In genomic region chr19:55345101-55345817, GRCh38 we compare ENCODE assay signal across 25 cellular contexts. TPM values are rescaled to one million over a fixed set of nuclear protein-coding genes. Genes with fewer than 3 reads are reported as not detected.
DNase-seq lines count a peak whose midpoint lies in the region; ATAC-seq, FAIRE-seq and TF ChIP-seq lines count a peak whose summit lies in the region.
"Had no signal": no experiment of that assay in that cellular context is flagged by ENCODE, and none has a peak within 500 bp of the region (broad histone marks: within the 10 kb centered on the region; RNA-seq: fewer than 3 reads in every experiment).

No MANE protein-coding gene starts in this region.

- no peak overlapping the region for H3K4me3 ChIP-seq in breast epithelium
- no peak overlapping the region for H3K4me3 ChIP-seq in HepG2 (replicated peaks in 1 of 3; ENCODE audit: insufficient read depth in 1 of 3, low read depth in 2 of 3, low read length in 3 of 3)
- H3K4me3 ChIP-seq: ascending aorta, esophagus squamous epithelium, gastroesophageal sphincter, ovary, PC-9, tibial nerve had no signal

- no peak overlapping the region for H3K4me2 ChIP-seq in HepG2 (ENCODE audit: low read depth, low read length)
- H3K4me2 ChIP-seq: KMS-11, PC-9 had no signal

- TF ChIP-seq CTCF in breast epithelium (IDR thresholded peaks at IDR 0.05) (no peak), HepG2 (CRISPR knock-in tag; IDR thresholded peaks at IDR 0.05) (no peak)

- no peaks in the 10 kb centered on the region for H3K27me3 Mint-ChIP-seq in activated naive CD4-positive, alpha-beta T cell treated with anti-CD3 and anti-CD28 coated beads, Interleukin-2, amount 10 ng/mL, durations not matched to agents 7 days and 5 days
- H3K27me3 Mint-ChIP-seq: activated CD4-positive, alpha-beta T cell treated with anti-CD3 and anti-CD28 coated beads, Interleukin-2, amount 10 ng/mL, durations not matched to agents 24 days and 14 days; activated CD8-positive, alpha-beta memory T cell treated with anti-CD3 and anti-CD28 coated beads, Interleukin-2, amount 10 ng/mL, durations not matched to agents 7 days and 5 days; activated naive CD4-positive, alpha-beta T cell treated with anti-CD3 and anti-CD28 coated beads, Interleukin-2, amount 50 U/mL, for 24 hours; stimulated activated naive CD8-positive, alpha-beta T cell treated with anti-CD3 and anti-CD28 coated beads, Interleukin-15, Interleukin-2, amounts not matched to agents 100 ng/mL and 50 ng/mL, for 24 hours had no signal

- H3K27ac Mint-ChIP-seq in activated naive CD4-positive, alpha-beta T cell treated with anti-CD3 and anti-CD28 coated beads, Interleukin-2, amount 10 ng/mL, durations not matched to agents 7 days and 5 days = no peak overlapping the region
- H3K27ac Mint-ChIP-seq: activated CD4-positive, alpha-beta T cell treated with anti-CD3 and anti-CD28 coated beads, Interleukin-2, amount 10 ng/mL, durations not matched to agents 24 days and 14 days; activated CD8-positive, alpha-beta memory T cell treated with anti-CD3 and anti-CD28 coated beads, Interleukin-2, amount 10 ng/mL, durations not matched to agents 7 days and 5 days; activated naive CD4-positive, alpha-beta T cell treated with anti-CD3 and anti-CD28 coated beads, Interleukin-2, amount 50 U/mL, for 24 hours; stimulated activated naive CD8-positive, alpha-beta T cell treated with anti-CD3 and anti-CD28 coated beads, Interleukin-15, Interleukin-2, amounts not matched to agents 100 ng/mL and 50 ng/mL, for 24 hours had no signal

- no peaks in the 10 kb centered on the region for H3K9me3 Mint-ChIP-seq in activated naive CD4-positive, alpha-beta T cell treated with anti-CD3 and anti-CD28 coated beads, Interleukin-2, amount 10 ng/mL, durations not matched to agents 7 days and 5 days
- H3K9me3 Mint-ChIP-seq: activated CD4-positive, alpha-beta T cell treated with anti-CD3 and anti-CD28 coated beads, Interleukin-2, amount 10 ng/mL, durations not matched to agents 24 days and 14 days; activated naive CD4-positive, alpha-beta T cell treated with anti-CD3 and anti-CD28 coated beads, Interleukin-2, amount 50 U/mL, for 24 hours; stimulated activated naive CD8-positive, alpha-beta T cell treated with anti-CD3 and anti-CD28 coated beads, Interleukin-15, Interleukin-2, amounts not matched to agents 100 ng/mL and 50 ng/mL, for 24 hours had no signal

- 91% methylated on average over 21 of the region's 22 CpGs for WGBS in HepG2 (ENCODE audit: low lambda C conversion rate)

- H2AFZ ChIP-seq in HepG2 (ENCODE audit: low read length) = no peak overlapping the region
- H2AFZ ChIP-seq: PC-9 had no signal

- peaks cover 12% of the 10 kb centered on the region for H3K4me1 Mint-ChIP-seq in activated naive CD4-positive, alpha-beta T cell treated with anti-CD3 and anti-CD28 coated beads, Interleukin-2, amount 10 ng/mL, durations not matched to agents 7 days and 5 days

- FAIRE-seq in HepG2 (lab: Jason Lieb, UNC) = no peak

- intact Hi-C loops in breast epithelium (cut with DNase I; ENCODE audit: low total_unique reads) (no loop called here), HepG2 (cut with micrococcal nuclease; ENCODE audit: unreplicated experiment) (no loop called here)

- in situ Hi-C loops in HepG2 (cut with HindIII; ENCODE audit: extremely low pct_ligation_motif_present, low pct_unique_long_range_greater_than_20kb) = no loop called here

- no peaks in the 10 kb centered on the region for H3K27me3 ChIP-seq in breast epithelium
- H3K27me3 ChIP-seq in HepG2 (ENCODE audit: control insufficient read depth in 1 of 2, insufficient read depth in 2 of 2, low read length in 2 of 2) = no peaks in the 10 kb centered on the region; a peak in 2 of 5 replicates
- H3K27me3 ChIP-seq: ascending aorta, ovary, tibial nerve had no signal

- TF ChIP-seq POLR2A in breast epithelium (IDR thresholded peaks at IDR 0.05) (no peak), HepG2 (IDR thresholded peaks at IDR 0.05; ENCODE audit: insufficient read depth in 1 of 2, low read depth in 2 of 2, low read length in 2 of 2) (no peak)

- POLR2A ChIA-PET in HepG2 (lab: Yijun Ruan, JAX) (no interaction called here), HEK293T (lab: Yijun Ruan, JAX) (no interaction called here)

- TF ChIP-seq EP300 in HepG2 (IDR thresholded peaks at IDR 0.05; ENCODE audit: low read depth in 2 of 2, low read length in 2 of 2) = no peak
- no peak for TF ChIP-seq EP300 in HepG2 (CRISPR knock-in tag; IDR thresholded peaks at IDR 0.05; ENCODE audit: borderline replicate concordance)

- CTCF ChIA-PET in activated naive CD4-positive, alpha-beta T cell treated with anti-CD3 and anti-CD28 coated beads, Interleukin-2, amount 10 ng/mL, durations not matched to agents 7 days and 5 days (lab: Charles Lee) = no interaction called here
- CTCF ChIA-PET in HepG2 (lab: Yijun Ruan, JAX; ENCODE audit: low intra/inter-chr PET ratio, low total read pairs) (no interaction called here), HEK293T (lab: Yijun Ruan, JAX) (no interaction called here)

- H3K9me3 ChIP-seq in breast epithelium (no peaks in the 10 kb centered on the region), HepG2 (ENCODE audit: low read length) (no peaks in the 10 kb centered on the region)
- H3K9me3 ChIP-seq: ascending aorta, esophagus squamous epithelium, gastroesophageal sphincter, ovary, tibial nerve had no signal

- no peak overlapping the region for H3K9ac ChIP-seq in HepG2 (ENCODE audit: insufficient read depth, low read depth, low read length)
- H3K9ac ChIP-seq: KMS-11 had no signal

- peaks cover 24% of the 10 kb centered on the region for H3K36me3 Mint-ChIP-seq in activated naive CD4-positive, alpha-beta T cell treated with anti-CD3 and anti-CD28 coated beads, Interleukin-2, amount 10 ng/mL, durations not matched to agents 7 days and 5 days
- H3K36me3 Mint-ChIP-seq: activated naive CD4-positive, alpha-beta T cell treated with anti-CD3 and anti-CD28 coated beads, Interleukin-2, amount 50 U/mL, for 24 hours had no signal

- H3K36me3 ChIP-seq in breast epithelium (no peaks in the 10 kb centered on the region), HepG2 (replicated peaks in 1 of 2; ENCODE audit: control insufficient read depth in 1 of 2, insufficient read depth in 2 of 2, low read length in 2 of 2) (peaks cover 2 to 7% of the 10 kb centered on the region in 2 experiments; a peak in 3 of 5 replicates)
- H3K36me3 ChIP-seq: ovary had no signal

- no peak for TF ChIP-seq RAD21 in HepG2 (CRISPR knock-in tag; IDR thresholded peaks at IDR 0.05)

- H3K4me3 Mint-ChIP-seq in activated naive CD4-positive, alpha-beta T cell treated with anti-CD3 and anti-CD28 coated beads, Interleukin-2, amount 10 ng/mL, durations not matched to agents 7 days and 5 days = peak overlapping the region; percentile 23
- H3K4me3 Mint-ChIP-seq: activated CD4-positive, alpha-beta T cell treated with anti-CD3 and anti-CD28 coated beads, Interleukin-2, amount 10 ng/mL, durations not matched to agents 24 days and 14 days; activated CD8-positive, alpha-beta memory T cell treated with anti-CD3 and anti-CD28 coated beads, Interleukin-2, amount 10 ng/mL, durations not matched to agents 7 days and 5 days; activated naive CD4-positive, alpha-beta T cell treated with anti-CD3 and anti-CD28 coated beads, Interleukin-2, amount 50 U/mL, for 24 hours; stimulated activated naive CD8-positive, alpha-beta T cell treated with anti-CD3 and anti-CD28 coated beads, Interleukin-15, Interleukin-2, amounts not matched to agents 100 ng/mL and 50 ng/mL, for 24 hours had no signal

- peaks cover 3% of the 10 kb centered on the region; the same call in 1 of the 2 replicates for H4K20me1 ChIP-seq in HepG2 (ENCODE audit: insufficient read depth, low read length)

- H3K27ac ChIP-seq in breast epithelium (peak overlapping the region; percentile 25 to 58), HepG2 (ENCODE audit: extremely low read length, insufficient read depth, low read length) (no peak overlapping the region)
- H3K27ac ChIP-seq: ascending aorta, KMS-11, ovary, PC-9 had no signal

- H3K4me1 ChIP-seq in breast epithelium (no peaks in the 10 kb centered on the region), HepG2 (ENCODE audit: insufficient read depth, low read length) (peaks cover 12% of the 10 kb centered on the region)

- no peak for ATAC-seq in HepG2
- ATAC-seq: activated CD8-positive, alpha-beta memory T cell treated with anti-CD3 and anti-CD28 coated beads, Interleukin-2, amount 10 ng/mL, durations not matched to agents 7 days and 5 days had no signal

- peaks cover 2% of the 10 kb centered on the region for H3K79me2 ChIP-seq in HepG2 (ENCODE audit: insufficient read depth, low read length)

- no peak for DNase-seq in activated naive CD4-positive, alpha-beta T cell treated with anti-CD3 and anti-CD28 coated beads, Interleukin-2, amount 10 ng/mL, durations not matched to agents 7 days and 5 days
- no peak for DNase-seq in activated naive CD4-positive, alpha-beta T cell treated with Interleukin-2 at 50 U/mL for 16 hours
- DNase-seq in breast epithelium (ENCODE audit: low spot score in 2 of 2) (no peak), HepG2 (ENCODE audit: low spot score) (no peak), NCI-H128 (lab: John Stamatoyannopoulos, UW; ENCODE audit: unreplicated experiment) (no peak), cerebellum (ENCODE audit: low spot score) (no peak), NCI-H748 (lab: John Stamatoyannopoulos, UW; ENCODE audit: unreplicated experiment) (no peak), HEK293T (ENCODE audit: extremely low spot score) (no peak)
- DNase-seq: 8988T; activated CD4-positive, alpha-beta T cell treated with anti-CD3 and anti-CD28 coated beads, Interleukin-2, amount 10 ng/mL, durations not matched to agents 24 days and 14 days; activated CD8-positive, alpha-beta memory T cell treated with anti-CD3 and anti-CD28 coated beads, Interleukin-2, amount 10 ng/mL, durations not matched to agents 7 days and 5 days; effector CD8-positive, alpha-beta T cell; esophagus squamous epithelium; NCI-H2029; stimulated activated CD4-positive, alpha-beta T cell treated with anti-CD3 and anti-CD28 coated beads, Interleukin-4, amount 100 ng/mL, for 24 hours; T-helper 1 cell had no signal

- no TSS peak for BruUV-seq in HepG2 (replicated peaks; lab: Mats Ljungman, UMichigan)

RNA-seq across cellular contexts. Expression of gene KMT5C, which starts 5.6 kb away (rescaled TPM):
- total RNA-seq in breast epithelium (10 to 100 TPM in 2 of 3 donors, 1 to 10 TPM in 1; 6.1 to 20.8 (median 18.4) TPM), HepG2 (2016; rRNA removed; fragmentation: Illumina TruSeq; extraction: Trizol) (2.1 and 5.5 TPM in 2 replicates), cerebellum (17.1 TPM)
- 1.8 and 2.2 TPM in 2 replicates for total RNA-seq in HepG2 (2016; cell fraction: cytosol; rRNA removed; fragmentation: Illumina TruSeq; extraction: Trizol; ENCODE audit: low read depth)
- total RNA-seq in HepG2 (2016; cell fraction: insoluble cytoplasmic fraction; rRNA removed; fragmentation: Illumina TruSeq; extraction: Trizol) = 1.8 and 4.7 TPM in 2 replicates
- 3.9 and 4.5 TPM in 2 replicates for total RNA-seq in HepG2 (2016; cell fraction: membrane; rRNA removed; fragmentation: Illumina TruSeq; extraction: Trizol)
- 5.3 and 6.2 TPM in 2 replicates for total RNA-seq in HepG2 (2016; cell fraction: nucleus; rRNA removed; fragmentation: Illumina TruSeq; extraction: Trizol)
- polyA plus RNA-seq in HepG2 (2011; rRNA removed) = 9.0 and 11.8 TPM in 2 replicates
- polyA plus RNA-seq in HepG2 (2011; cell fraction: cytosol; rRNA removed) = 6.6 and 8.7 TPM in 2 replicates
- 46.8 and 58.8 TPM in 2 replicates for polyA plus RNA-seq in HepG2 (2011; cell fraction: nucleus; rRNA removed)
- 10.0 and 13.2 TPM in 2 replicates for polyA plus RNA-seq in HepG2 (2012)
- polyA plus RNA-seq in HepG2 (2016; cell fraction: cytosol; fragmentation: Illumina TruSeq; extraction: Trizol; ENCODE audit: low read depth) = 1.3 and 1.4 TPM in 2 replicates
- 2.6 and 4.4 TPM in 2 replicates for polyA plus RNA-seq in HepG2 (2016; cell fraction: insoluble cytoplasmic fraction; fragmentation: Illumina TruSeq; extraction: Trizol; ENCODE audit: low read depth)
- 2.5 and 3.8 TPM in 2 replicates for polyA plus RNA-seq in HepG2 (2016; cell fraction: membrane; fragmentation: Illumina TruSeq; extraction: Trizol; ENCODE audit: low read depth)
- polyA plus RNA-seq in HepG2 (2016; cell fraction: nucleus; fragmentation: Illumina TruSeq; extraction: Trizol; ENCODE audit: insufficient read depth, low read depth) = 14.7 and 16.2 TPM in 2 replicates
- polyA minus RNA-seq in HepG2 (2011; rRNA and poly(A)+ RNA removed; ENCODE audit: low replicate concordance) = 9.0 and 17.8 TPM in 2 replicates
- 4.7 and 5.3 TPM in 2 replicates for polyA minus RNA-seq in HepG2 (2011; cell fraction: cytosol; rRNA and poly(A)+ RNA removed)
- polyA minus RNA-seq in HepG2 (2011; cell fraction: nucleus; rRNA and poly(A)+ RNA removed) = 7.0 and 12.1 TPM in 2 replicates

RNA-seq across cellular contexts. Expression of gene COX6B2, which starts 9.3 kb away (rescaled TPM):
- total RNA-seq in breast epithelium (1 to 10 TPM in 1 of 3 donors, under 1 TPM in 1, not detected in 1; 0.73 to 1.3 TPM), HepG2 (2016; rRNA removed; fragmentation: Illumina TruSeq; extraction: Trizol) (not detected in 2 replicates), cerebellum (0.45 TPM)
- total RNA-seq in HepG2 (2016; cell fraction: cytosol; rRNA removed; fragmentation: Illumina TruSeq; extraction: Trizol; ENCODE audit: low read depth) = not detected in 2 replicates
- not detected in 2 replicates for total RNA-seq in HepG2 (2016; cell fraction: insoluble cytoplasmic fraction; rRNA removed; fragmentation: Illumina TruSeq; extraction: Trizol)
- not detected in 2 replicates for total RNA-seq in HepG2 (2016; cell fraction: membrane; rRNA removed; fragmentation: Illumina TruSeq; extraction: Trizol)
- not detected in 2 replicates for total RNA-seq in HepG2 (2016; cell fraction: nucleus; rRNA removed; fragmentation: Illumina TruSeq; extraction: Trizol)
- polyA plus RNA-seq in HepG2 (2011; rRNA removed) = 0.16 and 0.21 TPM in 2 replicates
- 0.04 and 0.05 TPM in 2 replicates for polyA plus RNA-seq in HepG2 (2011; cell fraction: cytosol; rRNA removed)
- 0.43 and 1.4 TPM in 2 replicates for polyA plus RNA-seq in HepG2 (2011; cell fraction: nucleus; rRNA removed)
- 0.28 TPM in 2 replicates for polyA plus RNA-seq in HepG2 (2012)
- polyA plus RNA-seq in HepG2 (2016; cell fraction: cytosol; fragmentation: Illumina TruSeq; extraction: Trizol; ENCODE audit: low read depth) = not detected in 2 replicates
- not detected in 2 replicates for polyA plus RNA-seq in HepG2 (2016; cell fraction: insoluble cytoplasmic fraction; fragmentation: Illumina TruSeq; extraction: Trizol; ENCODE audit: low read depth)
- not detected in 2 replicates for polyA plus RNA-seq in HepG2 (2016; cell fraction: membrane; fragmentation: Illumina TruSeq; extraction: Trizol; ENCODE audit: low read depth)
- polyA plus RNA-seq in HepG2 (2016; cell fraction: nucleus; fragmentation: Illumina TruSeq; extraction: Trizol; ENCODE audit: insufficient read depth, low read depth) = not detected in 2 replicates
- 0.16 TPM in 1 of 2 replicates, not detected in the other for polyA minus RNA-seq in HepG2 (2011; rRNA and poly(A)+ RNA removed; ENCODE audit: low replicate concordance)
- polyA minus RNA-seq in HepG2 (2011; cell fraction: cytosol; rRNA and poly(A)+ RNA removed) = not detected in 2 replicates
- polyA minus RNA-seq in HepG2 (2011; cell fraction: nucleus; rRNA and poly(A)+ RNA removed) = not detected in 2 replicates
- total RNA-seq: ascending aorta, gastroesophageal sphincter, tibial nerve had no signal

RNA-seq across cellular contexts. Expression of gene GARIN5B, which starts 17.8 kb away (rescaled TPM):
- not detected for total RNA-seq in breast epithelium
- not detected in 2 replicates for total RNA-seq in HepG2 (2016; rRNA removed; fragmentation: Illumina TruSeq; extraction: Trizol)
- not detected in 2 replicates for total RNA-seq in HepG2 (2016; cell fraction: cytosol; rRNA removed; fragmentation: Illumina TruSeq; extraction: Trizol; ENCODE audit: low read depth)
- not detected in 2 replicates for total RNA-seq in HepG2 (2016; cell fraction: insoluble cytoplasmic fraction; rRNA removed; fragmentation: Illumina TruSeq; extraction: Trizol)
- total RNA-seq in HepG2 (2016; cell fraction: membrane; rRNA removed; fragmentation: Illumina TruSeq; extraction: Trizol) = not detected in 2 replicates
- not detected in 2 replicates for total RNA-seq in HepG2 (2016; cell fraction: nucleus; rRNA removed; fragmentation: Illumina TruSeq; extraction: Trizol)
- polyA plus RNA-seq in HepG2 (2011; rRNA removed) = 0.03 TPM in 1 of 2 replicates, not detected in the other
- not detected in 2 replicates for polyA plus RNA-seq in HepG2 (2011; cell fraction: cytosol; rRNA removed)
- polyA plus RNA-seq in HepG2 (2011; cell fraction: nucleus; rRNA removed) = 0.31 and 0.59 TPM in 2 replicates
- 0.09 TPM in 1 of 2 replicates, not detected in the other for polyA plus RNA-seq in HepG2 (2012)
- polyA plus RNA-seq in HepG2 (2016; cell fraction: cytosol; fragmentation: Illumina TruSeq; extraction: Trizol; ENCODE audit: low read depth) = not detected in 2 replicates
- not detected in 2 replicates for polyA plus RNA-seq in HepG2 (2016; cell fraction: insoluble cytoplasmic fraction; fragmentation: Illumina TruSeq; extraction: Trizol; ENCODE audit: low read depth)
- polyA plus RNA-seq in HepG2 (2016; cell fraction: membrane; fragmentation: Illumina TruSeq; extraction: Trizol; ENCODE audit: low read depth) = not detected in 2 replicates
- not detected in 2 replicates for polyA plus RNA-seq in HepG2 (2016; cell fraction: nucleus; fragmentation: Illumina TruSeq; extraction: Trizol; ENCODE audit: insufficient read depth, low read depth)
- polyA minus RNA-seq in HepG2 (2011; rRNA and poly(A)+ RNA removed; ENCODE audit: low replicate concordance) = not detected in 2 replicates
- not detected in 2 replicates for polyA minus RNA-seq in HepG2 (2011; cell fraction: cytosol; rRNA and poly(A)+ RNA removed)
- 0.25 TPM in 1 of 2 replicates, not detected in the other for polyA minus RNA-seq in HepG2 (2011; cell fraction: nucleus; rRNA and poly(A)+ RNA removed)
- total RNA-seq in cerebellum = not detected
- total RNA-seq: activated CD4-positive, alpha-beta T cell treated with anti-CD3 and anti-CD28 coated beads, Interleukin-2, amount 10 ng/mL, durations not matched to agents 24 days and 14 days; activated CD8-positive, alpha-beta memory T cell treated with anti-CD3 and anti-CD28 coated beads, Interleukin-2, amount 10 ng/mL, durations not matched to agents 7 days and 5 days; ascending aorta; esophagus squamous epithelium; gastroesophageal sphincter; H4; ovary; tibial nerve had no signal
- polyA plus RNA-seq: ovary had no signal

RNA-seq across cellular contexts. Expression of gene TMEM150B, which starts 20.1 kb away (rescaled TPM):
- 10 to 100 TPM in 1 of 3 donors, 1 to 10 TPM in 2; 1.6 to 11.8 (median 3.1) TPM for total RNA-seq in breast epithelium
- 0.74 and 1.3 TPM in 2 replicates for total RNA-seq in HepG2 (2016; rRNA removed; fragmentation: Illumina TruSeq; extraction: Trizol)
- 0.79 and 1.0 TPM in 2 replicates for total RNA-seq in HepG2 (2016; cell fraction: cytosol; rRNA removed; fragmentation: Illumina TruSeq; extraction: Trizol; ENCODE audit: low read depth)
- 0.70 and 1.0 TPM in 2 replicates for total RNA-seq in HepG2 (2016; cell fraction: insoluble cytoplasmic fraction; rRNA removed; fragmentation: Illumina TruSeq; extraction: Trizol)
- total RNA-seq in HepG2 (2016; cell fraction: membrane; rRNA removed; fragmentation: Illumina TruSeq; extraction: Trizol) = 0.62 and 0.77 TPM in 2 replicates
- 0.84 and 1.5 TPM in 2 replicates for total RNA-seq in HepG2 (2016; cell fraction: nucleus; rRNA removed; fragmentation: Illumina TruSeq; extraction: Trizol)
- 1.8 and 2.9 TPM in 2 replicates for polyA plus RNA-seq in HepG2 (2011; rRNA removed)
- 2.4 and 2.5 TPM in 2 replicates for polyA plus RNA-seq in HepG2 (2011; cell fraction: cytosol; rRNA removed)
- polyA plus RNA-seq in HepG2 (2011; cell fraction: nucleus; rRNA removed) = 6.2 and 7.0 TPM in 2 replicates
- 3.3 and 3.4 TPM in 2 replicates for polyA plus RNA-seq in HepG2 (2012)
- polyA plus RNA-seq in HepG2 (2016; cell fraction: cytosol; fragmentation: Illumina TruSeq; extraction: Trizol; ENCODE audit: low read depth) = 0.33 and 0.50 TPM in 2 replicates
- polyA plus RNA-seq in HepG2 (2016; cell fraction: insoluble cytoplasmic fraction; fragmentation: Illumina TruSeq; extraction: Trizol; ENCODE audit: low read depth) = 0.37 and 0.74 TPM in 2 replicates
- 0.28 and 1.2 TPM in 2 replicates for polyA plus RNA-seq in HepG2 (2016; cell fraction: membrane; fragmentation: Illumina TruSeq; extraction: Trizol; ENCODE audit: low read depth)
- polyA plus RNA-seq in HepG2 (2016; cell fraction: nucleus; fragmentation: Illumina TruSeq; extraction: Trizol; ENCODE audit: insufficient read depth, low read depth) = 1.7 and 1.9 TPM in 2 replicates
- 5.1 TPM in 1 of 2 replicates, not detected in the other for polyA minus RNA-seq in HepG2 (2011; rRNA and poly(A)+ RNA removed; ENCODE audit: low replicate concordance)
- 1.9 and 2.7 TPM in 2 replicates for polyA minus RNA-seq in HepG2 (2011; cell fraction: cytosol; rRNA and poly(A)+ RNA removed)
- 1.4 and 1.5 TPM in 2 replicates for polyA minus RNA-seq in HepG2 (2011; cell fraction: nucleus; rRNA and poly(A)+ RNA removed)
- total RNA-seq in cerebellum = 0.73 TPM
- total RNA-seq: ascending aorta, H4, PC-9 had no signal

RNA-seq across cellular contexts. Expression of gene IL11, which starts 25.0 kb away (rescaled TPM):
- total RNA-seq in breast epithelium (1 to 10 TPM in 1 of 3 donors, under 1 TPM in 1, not detected in 1; 0.29 to 1.3 TPM), HepG2 (2016; rRNA removed; fragmentation: Illumina TruSeq; extraction: Trizol) (2.9 and 3.0 TPM in 2 replicates), cerebellum (0.27 TPM)
- 3.4 and 3.8 TPM in 2 replicates for total RNA-seq in HepG2 (2016; cell fraction: cytosol; rRNA removed; fragmentation: Illumina TruSeq; extraction: Trizol; ENCODE audit: low read depth)
- 1.8 and 3.5 TPM in 2 replicates for total RNA-seq in HepG2 (2016; cell fraction: insoluble cytoplasmic fraction; rRNA removed; fragmentation: Illumina TruSeq; extraction: Trizol)
- total RNA-seq in HepG2 (2016; cell fraction: membrane; rRNA removed; fragmentation: Illumina TruSeq; extraction: Trizol) = 6.4 and 6.5 TPM in 2 replicates
- 1.9 and 2.4 TPM in 2 replicates for total RNA-seq in HepG2 (2016; cell fraction: nucleus; rRNA removed; fragmentation: Illumina TruSeq; extraction: Trizol)
- polyA plus RNA-seq in HepG2 (2011; rRNA removed) = 2.5 and 4.5 TPM in 2 replicates
- 2.8 and 3.0 TPM in 2 replicates for polyA plus RNA-seq in HepG2 (2011; cell fraction: cytosol; rRNA removed)
- 5.1 and 7.0 TPM in 2 replicates for polyA plus RNA-seq in HepG2 (2011; cell fraction: nucleus; rRNA removed)
- 0.95 and 4.9 TPM in 2 replicates for polyA plus RNA-seq in HepG2 (2012)
- polyA plus RNA-seq in HepG2 (2016; cell fraction: cytosol; fragmentation: Illumina TruSeq; extraction: Trizol; ENCODE audit: low read depth) = 3.0 and 3.3 TPM in 2 replicates
- polyA plus RNA-seq in HepG2 (2016; cell fraction: insoluble cytoplasmic fraction; fragmentation: Illumina TruSeq; extraction: Trizol; ENCODE audit: low read depth) = 2.0 and 2.8 TPM in 2 replicates
- polyA plus RNA-seq in HepG2 (2016; cell fraction: membrane; fragmentation: Illumina TruSeq; extraction: Trizol; ENCODE audit: low read depth) = 3.5 and 3.7 TPM in 2 replicates
- polyA plus RNA-seq in HepG2 (2016; cell fraction: nucleus; fragmentation: Illumina TruSeq; extraction: Trizol; ENCODE audit: insufficient read depth, low read depth) = 3.7 and 4.1 TPM in 2 replicates
- 0.89 and 2.4 TPM in 2 replicates for polyA minus RNA-seq in HepG2 (2011; rRNA and poly(A)+ RNA removed; ENCODE audit: low replicate concordance)
- 2.2 and 2.6 TPM in 2 replicates for polyA minus RNA-seq in HepG2 (2011; cell fraction: cytosol; rRNA and poly(A)+ RNA removed)
- 0.62 and 0.77 TPM in 2 replicates for polyA minus RNA-seq in HepG2 (2011; cell fraction: nucleus; rRNA and poly(A)+ RNA removed)
- total RNA-seq: activated CD4-positive, alpha-beta T cell treated with anti-CD3 and anti-CD28 coated beads, Interleukin-2, amount 10 ng/mL, durations not matched to agents 24 days and 14 days; ascending aorta; esophagus squamous epithelium had no signal
